ENCODE assay signal across 8 cellular contexts in genomic region chr6:157273756-157274088, GRCh38. TPM values are rescaled to one million over a fixed set of nuclear protein-coding genes. Genes with fewer than 3 reads are reported as not detected.
DNase-seq lines count a peak whose midpoint lies in the region; ATAC-seq, FAIRE-seq and TF ChIP-seq lines count a peak whose summit lies in the region.

No MANE protein-coding gene starts in this region.

- ATAC-seq in natural killer cell treated with Interleukin-12 subunit alpha and Interleukin-12 subunit beta and Interleukin-15 and Interleukin-18, amount 100 ng/mL, for 72 hours: peak; percentile 44 to 56
- ATAC-seq in GM19328 (IDR thresholded peaks at IDR 0.05; ENCODE audit: unreplicated experiment): no peak

- H3K4me1 Mint-ChIP-seq in natural killer cell treated with Interleukin-12 subunit alpha and Interleukin-12 subunit beta and Interleukin-15 and Interleukin-18, amount 100 ng/mL, for 72 hours (ENCODE audit: low read depth in 2 of 2): peaks cover 9 to 11% of the 10 kb centered on the region in 2 donors

- peak overlapping the region; percentile 73 to 78 for H3K27ac Mint-ChIP-seq in natural killer cell treated with Interleukin-12 subunit alpha and Interleukin-12 subunit beta and Interleukin-15 and Interleukin-18, amount 100 ng/mL, for 72 hours

- H3K27me3 ChIP-seq in H7 (ENCODE audit: control insufficient read depth, insufficient read depth, low read length): peaks cover 11% of the 10 kb centered on the region

- peak overlapping the region; percentile 89 for H3K4me3 Mint-ChIP-seq in natural killer cell treated with Interleukin-12 subunit alpha and Interleukin-12 subunit beta and Interleukin-15 and Interleukin-18, amount 100 ng/mL, for 72 hours

- FAIRE-seq in D721Med (lab: Jason Lieb, UNC): no peak

- DNase-seq in D721Med (ENCODE audit: insufficient read length, low spot score): peak; percentile 70
- DNase-seq in H7: peak; percentile 88
- peak; percentile 61 for DNase-seq in NCI-H1436 treated with DMSO at 0.1 percent for 48 hours (lab: John Stamatoyannopoulos, UW)
- DNase-seq in activated CD4-positive, alpha-beta T cell treated with anti-CD3 and anti-CD28 coated beads, Interleukin-2, amount 50 U/mL, for 24 hours (ENCODE audit: low read depth in 1 of 2, low spot score in 1 of 2): peak; percentile 18 to 46
- peak; percentile 38 for DNase-seq in dermis blood vessel endothelial cell
- DNase-seq in natural killer cell treated with Interleukin-12 subunit alpha and Interleukin-12 subunit beta and Interleukin-15 and Interleukin-18, amount 100 ng/mL, for 72 hours (ENCODE audit: low spot score): peak; percentile 64
- peak; percentile 54 for DNase-seq in stimulated activated naive CD4-positive, alpha-beta T cell treated with Interleukin-2 at 50 U/mL for 16 hours (lab: John Stamatoyannopoulos, UW)

- H3K36me3 Mint-ChIP-seq in natural killer cell treated with Interleukin-12 subunit alpha and Interleukin-12 subunit beta and Interleukin-15 and Interleukin-18, amount 100 ng/mL, for 72 hours: peaks cover 12% of the 10 kb centered on the region

- no peaks in the 10 kb centered on the region for H3K36me3 ChIP-seq in H7 (replicated peaks; ENCODE audit: control insufficient read depth, insufficient read depth, low read length)

- H3K27me3 Mint-ChIP-seq in natural killer cell treated with Interleukin-12 subunit alpha and Interleukin-12 subunit beta and Interleukin-15 and Interleukin-18, amount 100 ng/mL, for 72 hours: peaks cover 0 to 2% of the 10 kb centered on the region in 2 donors

- TF ChIP-seq CTCF in D721Med (IDR thresholded peaks at IDR 0.05; ENCODE audit: insufficient read depth, missing control alignments): no peak

- peaks cover 9% of the 10 kb centered on the region for H3K9me3 Mint-ChIP-seq in natural killer cell treated with Interleukin-12 subunit alpha and Interleukin-12 subunit beta and Interleukin-15 and Interleukin-18, amount 100 ng/mL, for 72 hours

- H3K4me3 ChIP-seq in H7 (ENCODE audit: insufficient read depth, low read depth, low read length): peak overlapping the region; percentile 63; the same call in 1 of the 2 replicates

RNA-seq across cellular contexts. Expression of gene TMEM242, which starts 49.6 kb away (rescaled TPM):
- 4.6 and 6.5 TPM in 2 replicates for total RNA-seq in H7 (2014; rRNA removed; shearing (Covaris generic))
- 6.2 and 7.5 TPM in 2 replicates for total RNA-seq in dermis blood vessel endothelial cell
- total RNA-seq in natural killer cell treated with Interleukin-12 subunit alpha and Interleukin-12 subunit beta and Interleukin-15 and Interleukin-18, amount 100 ng/mL, for 72 hours: 10 to 100 TPM in 1 of 2 donors, 1 to 10 TPM in 1; 9.6 to 10.8 TPM

Comparison
In these comparisons a context has a peak if more than half of its experiments do, and no peak if none do; other contexts are left out.
1. DNase-seq: peak in every context shown above with its lines; median percentile 88 in H7; 70 in D721Med; 64 in natural killer cell treated with Interleukin-12 subunit alpha and Interleukin-12 subunit beta and Interleukin-15 and Interleukin-18, amount 100 ng/mL, for 72 hours; 61 in NCI-H1436 treated with DMSO at 0.1 percent for 48 hours; 54 in stimulated activated naive CD4-positive, alpha-beta T cell treated with Interleukin-2 at 50 U/mL for 16 hours; 38 in dermis blood vessel endothelial cell; 32 in activated CD4-positive, alpha-beta T cell treated with anti-CD3 and anti-CD28 coated beads, Interleukin-2, amount 50 U/mL, for 24 hours.